In genomic region chr5:126648471-126648870, GRCh38 we compare ENCODE assay signal across 21 cellular contexts.
"Had no signal": no experiment of that assay in that cellular context is flagged by ENCODE, and none has a peak within 500 bp of the region (broad histone marks: within the 10 kb centered on the region; RNA-seq: fewer than 3 reads in every experiment).

No MANE protein-coding gene starts in this region.

- H3K4me3 ChIP-seq: esophagus squamous epithelium, gastroesophageal sphincter, psoas muscle, stomach, thoracic aorta had no signal

- H3K9ac ChIP-seq: parathyroid adenoma had no signal

- DNase-seq: effector memory CD8-positive, alpha-beta T cell; esophagus squamous epithelium; foreskin fibroblast; glutamatergic neuron; kidney; left cardiac atrium; mammary epithelial cell; psoas muscle; retina; stimulated activated CD4-positive, alpha-beta T cell treated with anti-CD3 and anti-CD28 coated beads, Interleukin-2, amount 100 ng/mL, for 24 hours; stimulated activated naive CD4-positive, alpha-beta T cell; stomach; substantia nigra; trophoblast cell had no signal

- H3K4me1 ChIP-seq: esophagus squamous epithelium, gastroesophageal sphincter, parathyroid adenoma, psoas muscle had no signal

- H3K36me3 ChIP-seq: esophagus squamous epithelium, gastroesophageal sphincter, stomach, thoracic aorta had no signal

- H3K27ac Mint-ChIP-seq: dendritic cell treated with granulocyte-macrophage colony-stimulating factor and Interleukin-4, amounts not matched to agents 40 ng/mL and 50 ng/mL, for 4 days; effector memory CD8-positive, alpha-beta T cell; natural killer cell treated with Interleukin-12 subunit alpha and Interleukin-12 subunit beta and Interleukin-15 and Interleukin-18, amount 100 ng/mL, for 72 hours had no signal

- H3K27ac ChIP-seq: esophagus squamous epithelium, gastroesophageal sphincter, parathyroid adenoma, psoas muscle, stomach, thoracic aorta had no signal

- ATAC-seq: effector memory CD8-positive, alpha-beta T cell; gastroesophageal sphincter; left cardiac atrium; natural killer cell treated with Interleukin-12 subunit alpha and Interleukin-12 subunit beta and Interleukin-15 and Interleukin-18, amount 100 ng/mL, for 72 hours; psoas muscle; sciatic nerve had no signal

- H3K4me3 Mint-ChIP-seq: central memory CD8-positive, alpha-beta T cell; dendritic cell treated with granulocyte-macrophage colony-stimulating factor and Interleukin-4, amounts not matched to agents 40 ng/mL and 50 ng/mL, for 4 days; effector memory CD8-positive, alpha-beta T cell; natural killer cell treated with Interleukin-12 subunit alpha and Interleukin-12 subunit beta and Interleukin-15 and Interleukin-18, amount 100 ng/mL, for 72 hours had no signal

- H3K27me3 ChIP-seq: esophagus squamous epithelium, gastroesophageal sphincter, stomach had no signal

- H3K4me1 Mint-ChIP-seq: central memory CD8-positive, alpha-beta T cell had no signal
